12 cellular contexts compared by ENCODE assay signal in genomic region chr9:109422641-109423040, GRCh38.
A peak's percentile ranks its signal among the peaks of the same experiment; 100 is the strongest.
DNase-seq lines count a peak whose midpoint lies in the region; ATAC-seq, FAIRE-seq and TF ChIP-seq lines count a peak whose summit lies in the region.
"Had no signal": no experiment of that assay in that cellular context is flagged by ENCODE, and none has a peak within 500 bp of the region (broad histone marks: within the 10 kb centered on the region; RNA-seq: fewer than 3 reads in every experiment).

No MANE protein-coding gene starts in this region.

- no peak for TF ChIP-seq RAD21 in HepG2 (CRISPR knock-in tag; IDR thresholded peaks at IDR 0.05)

- peaks cover 15 to 35% of the 10 kb centered on the region in 2 experiments for H3K36me3 ChIP-seq in HepG2 (replicated peaks in 1 of 2; ENCODE audit: control insufficient read depth in 1 of 2, insufficient read depth in 2 of 2, low read length in 2 of 2)

- WGBS in HepG2 (ENCODE audit: low lambda C conversion rate): 96% methylated on average over 7 of the region's 7 CpGs

- no peak overlapping the region for H3K4me3 ChIP-seq in HepG2 (replicated peaks in 1 of 3; ENCODE audit: insufficient read depth in 1 of 3, low read depth in 2 of 3, low read length in 3 of 3)
- H3K4me3 ChIP-seq: PC-9 had no signal

- peaks cover 3% of the 10 kb centered on the region for H3K36me3 Mint-ChIP-seq in mesothelial cell of epicardium

- H3K4me1 ChIP-seq in HepG2 (ENCODE audit: insufficient read depth, low read length): no peaks in the 10 kb centered on the region
- H3K4me1 ChIP-seq: parathyroid adenoma had no signal

- H3K4me1 Mint-ChIP-seq in mesothelial cell of epicardium: peaks cover 18% of the 10 kb centered on the region

- no peaks in the 10 kb centered on the region for H3K27me3 Mint-ChIP-seq in mesothelial cell of epicardium (ENCODE audit: low read depth)

- H3K79me2 ChIP-seq in HepG2 (ENCODE audit: insufficient read depth, low read length): no peaks in the 10 kb centered on the region
- H3K79me2 ChIP-seq: parathyroid adenoma had no signal

- no peaks in the 10 kb centered on the region for H4K20me1 ChIP-seq in HepG2 (ENCODE audit: insufficient read depth, low read length)

- H3K27me3 ChIP-seq in HepG2 (ENCODE audit: control insufficient read depth in 1 of 2, insufficient read depth in 2 of 2, low read length in 2 of 2): no peaks in the 10 kb centered on the region

- POLR2A ChIA-PET in HepG2 (lab: Yijun Ruan, JAX): no interaction called here

- peak overlapping the region; percentile 68 for H3K27ac Mint-ChIP-seq in mesothelial cell of epicardium
- H3K27ac Mint-ChIP-seq: activated naive CD8-positive, alpha-beta T cell treated with anti-CD3 and anti-CD28 coated beads, Interleukin-2, amount 50 U/mL, for 24 hours had no signal

- H3K27ac ChIP-seq in HepG2 (ENCODE audit: extremely low read length, insufficient read depth, low read length): no peak overlapping the region
- H3K27ac ChIP-seq: parathyroid adenoma, PC-9 had no signal

- no peak for TF ChIP-seq POLR2A in HepG2 (IDR thresholded peaks at IDR 0.05; ENCODE audit: insufficient read depth in 1 of 2, low read depth in 2 of 2, low read length in 2 of 2)

- DNase-seq in mesothelial cell of epicardium (ENCODE audit: low spot score in 2 of 2, unreplicated experiment in 2 of 2): no peak
- no peak for DNase-seq in midbrain (lab: John Stamatoyannopoulos, UW)
- DNase-seq in activated effector memory CD4-positive, alpha-beta T cell treated with anti-CD3 and anti-CD28 coated beads, Interleukin-2, amount 50 U/mL, for 16 hours: no peak
- DNase-seq in stimulated activated naive CD4-positive, alpha-beta T cell (lab: John Stamatoyannopoulos, UW): no peak
- no peak for DNase-seq in HepG2 (ENCODE audit: low spot score)
- DNase-seq: activated naive CD8-positive, alpha-beta T cell treated with anti-CD3 and anti-CD28 coated beads, Interleukin-2, amount 50 U/mL, for 24 hours; MV-4-11; PC-9 had no signal

- TF ChIP-seq CTCF in mesothelial cell of epicardium (IDR thresholded peaks at IDR 0.05; ENCODE audit: unreplicated experiment) (no peak), HepG2 (CRISPR knock-in tag; IDR thresholded peaks at IDR 0.05) (no peak)

- H3K9ac ChIP-seq in HepG2 (ENCODE audit: insufficient read depth, low read depth, low read length): no peak overlapping the region
- H3K9ac ChIP-seq: parathyroid adenoma had no signal

- H3K9me3 Mint-ChIP-seq in mesothelial cell of epicardium: no peaks in the 10 kb centered on the region
- H3K9me3 Mint-ChIP-seq: activated naive CD8-positive, alpha-beta T cell treated with anti-CD3 and anti-CD28 coated beads, Interleukin-2, amount 50 U/mL, for 24 hours had no signal

- FAIRE-seq in HepG2 (lab: Jason Lieb, UNC): no peak

- H3K4me2 ChIP-seq in HepG2 (ENCODE audit: low read depth, low read length): no peak overlapping the region
- H3K4me2 ChIP-seq: PC-9 had no signal

- no peak overlapping the region for H2AFZ ChIP-seq in HepG2 (ENCODE audit: low read length)
- H2AFZ ChIP-seq: parathyroid adenoma, PC-9 had no signal

- intact Hi-C loops in HepG2 (cut with micrococcal nuclease; ENCODE audit: unreplicated experiment): no loop called here

- TF ChIP-seq EP300 in HepG2 (IDR thresholded peaks at IDR 0.05; ENCODE audit: low read depth in 2 of 2, low read length in 2 of 2): no peak
- no peak for TF ChIP-seq EP300 in HepG2 (CRISPR knock-in tag; IDR thresholded peaks at IDR 0.05; ENCODE audit: borderline replicate concordance)

- peak; percentile 80 for ATAC-seq in GM18511 (IDR thresholded peaks at IDR 0.05; ENCODE audit: unreplicated experiment)
- ATAC-seq in GM21381 (IDR thresholded peaks at IDR 0.05; ENCODE audit: unreplicated experiment): peak; percentile 79
- ATAC-seq in HG03097 (IDR thresholded peaks at IDR 0.05; ENCODE audit: low FRiP score, unreplicated experiment): peak; percentile 80
- no peak for ATAC-seq in HepG2
- ATAC-seq: activated naive CD8-positive, alpha-beta T cell treated with anti-CD3 and anti-CD28 coated beads, Interleukin-2, amount 50 U/mL, for 24 hours had no signal

- in situ Hi-C loops in HepG2 (cut with HindIII; ENCODE audit: extremely low pct_ligation_motif_present, low pct_unique_long_range_greater_than_20kb): no loop called here

- BruUV-seq in HepG2 (replicated peaks; lab: Mats Ljungman, UMichigan): no TSS peak

- H3K4me3 Mint-ChIP-seq in mesothelial cell of epicardium: no peak overlapping the region
- H3K4me3 Mint-ChIP-seq: activated naive CD8-positive, alpha-beta T cell treated with anti-CD3 and anti-CD28 coated beads, Interleukin-2, amount 50 U/mL, for 24 hours had no signal

- CTCF ChIA-PET in HepG2 (lab: Yijun Ruan, JAX; ENCODE audit: low intra/inter-chr PET ratio, low total read pairs): no interaction called here

- H3K9me3 ChIP-seq in HepG2 (ENCODE audit: low read length): no peaks in the 10 kb centered on the region

TF ChIP-seq in HepG2, 621 proteins besides CTCF, POLR2A, EP300 and RAD21:
- TF ChIP-seq CBFB (CRISPR knock-in tag; IDR thresholded peaks at IDR 0.05) (no peak), PBX3 (CRISPR knock-in tag; IDR thresholded peaks at IDR 0.05; ENCODE audit: borderline replicate concordance) (no peak), ZBTB8A (CRISPR knock-in tag; IDR thresholded peaks at IDR 0.05; ENCODE audit: borderline replicate concordance, low read depth) (no peak)
